Comparison of ENCODE assay signal across 1 cellular context in the genomic region with DNA sequence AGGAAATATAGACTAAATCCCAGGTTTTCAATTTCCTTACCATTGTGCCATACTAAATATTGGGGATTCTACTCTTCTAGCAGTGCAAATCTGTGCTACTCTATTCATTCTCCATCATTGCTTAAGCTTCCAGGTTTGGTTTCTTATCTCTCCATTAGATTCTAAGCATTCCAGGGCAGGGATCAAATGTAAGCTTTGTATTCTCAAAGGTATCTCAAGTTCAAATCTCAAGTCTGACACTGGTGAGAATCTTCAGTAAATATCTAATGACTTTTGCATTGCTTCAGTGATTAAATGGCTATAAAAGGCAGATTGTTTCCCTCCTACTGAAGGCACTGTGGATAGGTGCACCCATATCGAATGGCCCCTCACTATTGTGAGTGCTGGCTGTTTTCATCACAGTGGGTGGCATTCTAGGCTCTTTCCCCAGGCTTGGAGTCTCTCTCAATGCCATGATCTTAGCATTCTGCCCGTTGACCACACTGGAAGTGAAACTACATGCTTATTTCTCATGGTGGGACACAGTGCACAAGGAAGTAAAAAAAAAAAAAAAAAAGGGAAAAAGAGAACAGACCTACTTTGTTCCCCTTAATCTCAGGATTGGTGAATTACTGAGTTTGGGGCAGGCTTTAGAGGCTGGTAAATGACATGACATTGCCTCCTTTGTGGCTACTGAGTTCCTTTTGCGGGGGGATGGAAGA.
TF ChIP-seq lines count a peak whose summit lies in the region.

No MANE protein-coding gene starts in this region.

TF ChIP-seq in HepG2, 621 proteins besides CTCF, POLR2A, EP300 and RAD21:
- TF ChIP-seq, protein P1, sequence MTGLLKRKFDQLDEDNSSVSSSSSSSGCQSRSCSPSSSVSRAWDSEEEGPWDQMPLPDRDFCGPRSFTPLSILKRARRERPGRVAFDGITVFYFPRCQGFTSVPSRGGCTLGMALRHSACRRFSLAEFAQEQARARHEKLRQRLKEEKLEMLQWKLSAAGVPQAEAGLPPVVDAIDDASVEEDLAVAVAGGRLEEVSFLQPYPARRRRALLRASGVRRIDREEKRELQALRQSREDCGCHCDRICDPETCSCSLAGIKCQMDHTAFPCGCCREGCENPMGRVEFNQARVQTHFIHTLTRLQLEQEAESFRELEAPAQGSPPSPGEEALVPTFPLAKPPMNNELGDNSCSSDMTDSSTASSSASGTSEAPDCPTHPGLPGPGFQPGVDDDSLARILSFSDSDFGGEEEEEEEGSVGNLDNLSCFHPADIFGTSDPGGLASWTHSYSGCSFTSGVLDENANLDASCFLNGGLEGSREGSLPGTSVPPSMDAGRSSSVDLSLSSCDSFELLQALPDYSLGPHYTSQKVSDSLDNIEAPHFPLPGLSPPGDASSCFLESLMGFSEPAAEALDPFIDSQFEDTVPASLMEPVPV (CRISPR knock-in tag; IDR thresholded peaks at IDR 0.05): no peak
- TF ChIP-seq ZNF543 (CRISPR knock-in tag; IDR thresholded peaks at IDR 0.05) (no peak), FOXK2 (IDR thresholded peaks at IDR 0.05) (no peak), ZNF24 (IDR thresholded peaks at IDR 0.05) (no peak), ZSCAN20 (CRISPR knock-in tag; IDR thresholded peaks at IDR 0.05; ENCODE audit: borderline replicate concordance) (no peak), RARA (CRISPR knock-in tag; IDR thresholded peaks at IDR 0.05) (no peak), SAP130 (CRISPR knock-in tag; IDR thresholded peaks at IDR 0.05; ENCODE audit: low read depth) (no peak), BORCS8-MEF2B (CRISPR knock-in tag; IDR thresholded peaks at IDR 0.05) (no peak), ZNF781 (CRISPR knock-in tag; IDR thresholded peaks at IDR 0.05; ENCODE audit: borderline replicate concordance, not compliant biosample characterization) (no peak), THAP9 (CRISPR knock-in tag; IDR thresholded peaks at IDR 0.05; ENCODE audit: borderline replicate concordance) (no peak), GPN1 (CRISPR knock-in tag; IDR thresholded peaks at IDR 0.05; ENCODE audit: borderline replicate concordance) (no peak), NFE2 (CRISPR knock-in tag; IDR thresholded peaks at IDR 0.05) (no peak), ZNF775 (CRISPR knock-in tag; IDR thresholded peaks at IDR 0.05; ENCODE audit: borderline replicate concordance) (no peak), MBNL3 (CRISPR knock-in tag; conservative IDR thresholded peaks at IDR 0.05) (no peak)
- TF ChIP-seq, protein P2, sequence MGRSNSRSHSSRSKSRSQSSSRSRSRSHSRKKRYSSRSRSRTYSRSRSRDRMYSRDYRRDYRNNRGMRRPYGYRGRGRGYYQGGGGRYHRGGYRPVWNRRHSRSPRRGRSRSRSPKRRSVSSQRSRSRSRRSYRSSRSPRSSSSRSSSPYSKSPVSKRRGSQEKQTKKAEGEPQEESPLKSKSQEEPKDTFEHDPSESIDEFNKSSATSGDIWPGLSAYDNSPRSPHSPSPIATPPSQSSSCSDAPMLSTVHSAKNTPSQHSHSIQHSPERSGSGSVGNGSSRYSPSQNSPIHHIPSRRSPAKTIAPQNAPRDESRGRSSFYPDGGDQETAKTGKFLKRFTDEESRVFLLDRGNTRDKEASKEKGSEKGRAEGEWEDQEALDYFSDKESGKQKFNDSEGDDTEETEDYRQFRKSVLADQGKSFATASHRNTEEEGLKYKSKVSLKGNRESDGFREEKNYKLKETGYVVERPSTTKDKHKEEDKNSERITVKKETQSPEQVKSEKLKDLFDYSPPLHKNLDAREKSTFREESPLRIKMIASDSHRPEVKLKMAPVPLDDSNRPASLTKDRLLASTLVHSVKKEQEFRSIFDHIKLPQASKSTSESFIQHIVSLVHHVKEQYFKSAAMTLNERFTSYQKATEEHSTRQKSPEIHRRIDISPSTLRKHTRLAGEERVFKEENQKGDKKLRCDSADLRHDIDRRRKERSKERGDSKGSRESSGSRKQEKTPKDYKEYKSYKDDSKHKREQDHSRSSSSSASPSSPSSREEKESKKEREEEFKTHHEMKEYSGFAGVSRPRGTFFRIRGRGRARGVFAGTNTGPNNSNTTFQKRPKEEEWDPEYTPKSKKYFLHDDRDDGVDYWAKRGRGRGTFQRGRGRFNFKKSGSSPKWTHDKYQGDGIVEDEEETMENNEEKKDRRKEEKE (IDR thresholded peaks at IDR 0.05): no peak
- TF ChIP-seq, protein P3, sequence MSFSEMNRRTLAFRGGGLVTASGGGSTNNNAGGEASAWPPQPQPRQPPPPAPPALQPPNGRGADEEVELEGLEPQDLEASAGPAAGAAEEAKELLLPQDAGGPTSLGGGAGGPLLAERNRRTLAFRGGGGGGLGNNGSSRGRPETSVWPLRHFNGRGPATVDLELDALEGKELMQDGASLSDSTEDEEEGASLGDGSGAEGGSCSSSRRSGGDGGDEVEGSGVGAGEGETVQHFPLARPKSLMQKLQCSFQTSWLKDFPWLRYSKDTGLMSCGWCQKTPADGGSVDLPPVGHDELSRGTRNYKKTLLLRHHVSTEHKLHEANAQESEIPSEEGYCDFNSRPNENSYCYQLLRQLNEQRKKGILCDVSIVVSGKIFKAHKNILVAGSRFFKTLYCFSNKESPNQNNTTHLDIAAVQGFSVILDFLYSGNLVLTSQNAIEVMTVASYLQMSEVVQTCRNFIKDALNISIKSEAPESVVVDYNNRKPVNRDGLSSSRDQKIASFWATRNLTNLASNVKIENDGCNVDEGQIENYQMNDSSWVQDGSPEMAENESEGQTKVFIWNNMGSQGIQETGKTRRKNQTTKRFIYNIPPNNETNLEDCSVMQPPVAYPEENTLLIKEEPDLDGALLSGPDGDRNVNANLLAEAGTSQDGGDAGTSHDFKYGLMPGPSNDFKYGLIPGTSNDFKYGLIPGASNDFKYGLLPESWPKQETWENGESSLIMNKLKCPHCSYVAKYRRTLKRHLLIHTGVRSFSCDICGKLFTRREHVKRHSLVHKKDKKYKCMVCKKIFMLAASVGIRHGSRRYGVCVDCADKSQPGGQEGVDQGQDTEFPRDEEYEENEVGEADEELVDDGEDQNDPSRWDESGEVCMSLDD (CRISPR knock-in tag; IDR thresholded peaks at IDR 0.05; ENCODE audit: borderline replicate concordance): no peak
